1 cellular context compared by ENCODE assay signal in the genomic region with DNA sequence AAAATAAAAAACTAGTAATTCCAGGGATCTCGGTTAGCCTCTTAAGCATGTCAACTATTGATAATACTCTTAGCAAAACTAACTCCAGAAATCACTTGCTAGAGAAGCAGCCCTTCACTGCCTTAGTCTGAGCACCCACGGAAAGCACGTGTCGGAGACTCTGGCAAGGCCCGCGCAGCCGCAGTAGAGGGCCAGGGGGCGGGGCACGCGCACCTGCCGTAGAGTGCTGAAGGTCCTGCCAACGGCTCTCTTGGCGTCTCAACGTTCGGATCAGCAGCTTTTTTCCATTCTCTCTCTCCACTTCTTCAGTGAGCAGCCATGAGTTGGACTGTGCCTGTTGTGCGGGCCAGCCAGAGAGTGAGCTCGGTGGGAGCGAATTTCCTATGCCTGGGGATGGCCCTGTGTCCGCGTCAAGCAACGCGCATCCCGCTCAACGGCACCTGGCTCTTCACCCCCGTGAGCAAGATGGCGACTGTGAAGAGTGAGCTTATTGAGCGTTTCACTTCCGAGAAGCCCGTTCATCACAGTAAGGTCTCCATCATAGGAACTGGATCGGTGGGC.
TF ChIP-seq lines count a peak whose summit lies in the region.

A gene (plus strand): TSS at position 221 of the 561 bp plus-strand sequence. CDS start 98 bp downstream, at position 319.

TF ChIP-seq in GM12878, 131 proteins besides CTCF, POLR2A, EP300 and RAD21 (continued from another document):
- TF ChIP-seq, protein P1, sequence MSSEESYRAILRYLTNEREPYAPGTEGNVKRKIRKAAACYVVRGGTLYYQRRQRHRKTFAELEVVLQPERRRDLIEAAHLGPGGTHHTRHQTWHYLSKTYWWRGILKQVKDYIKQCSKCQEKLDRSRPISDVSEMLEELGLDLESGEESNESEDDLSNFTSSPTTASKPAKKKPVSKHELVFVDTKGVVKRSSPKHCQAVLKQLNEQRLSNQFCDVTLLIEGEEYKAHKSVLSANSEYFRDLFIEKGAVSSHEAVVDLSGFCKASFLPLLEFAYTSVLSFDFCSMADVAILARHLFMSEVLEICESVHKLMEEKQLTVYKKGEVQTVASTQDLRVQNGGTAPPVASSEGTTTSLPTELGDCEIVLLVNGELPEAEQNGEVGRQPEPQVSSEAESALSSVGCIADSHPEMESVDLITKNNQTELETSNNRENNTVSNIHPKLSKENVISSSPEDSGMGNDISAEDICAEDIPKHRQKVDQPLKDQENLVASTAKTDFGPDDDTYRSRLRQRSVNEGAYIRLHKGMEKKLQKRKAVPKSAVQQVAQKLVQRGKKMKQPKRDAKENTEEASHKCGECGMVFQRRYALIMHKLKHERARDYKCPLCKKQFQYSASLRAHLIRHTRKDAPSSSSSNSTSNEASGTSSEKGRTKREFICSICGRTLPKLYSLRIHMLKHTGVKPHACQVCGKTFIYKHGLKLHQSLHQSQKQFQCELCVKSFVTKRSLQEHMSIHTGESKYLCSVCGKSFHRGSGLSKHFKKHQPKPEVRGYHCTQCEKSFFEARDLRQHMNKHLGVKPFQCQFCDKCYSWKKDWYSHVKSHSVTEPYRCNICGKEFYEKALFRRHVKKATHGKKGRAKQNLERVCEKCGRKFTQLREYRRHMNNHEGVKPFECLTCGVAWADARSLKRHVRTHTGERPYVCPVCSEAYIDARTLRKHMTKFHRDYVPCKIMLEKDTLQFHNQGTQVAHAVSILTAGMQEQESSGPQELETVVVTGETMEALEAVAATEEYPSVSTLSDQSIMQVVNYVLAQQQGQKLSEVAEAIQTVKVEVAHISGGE (CRISPR knock-in tag; IDR thresholded peaks at IDR 0.05), result no peak
- TF ChIP-seq ZNF384 (IDR thresholded peaks at IDR 0.05; ENCODE audit: borderline replicate concordance, low read depth, low read length) (no peak), NRF1 (conservative IDR thresholded peaks at IDR 0.05; ENCODE audit: low read depth, low read length) (no peak), RCOR1 (conservative IDR thresholded peaks at IDR 0.05; ENCODE audit: low read depth, low read length) (no peak), CREB1 (IDR thresholded peaks at IDR 0.05; ENCODE audit: low read depth) (no peak)
